In the genomic region with DNA sequence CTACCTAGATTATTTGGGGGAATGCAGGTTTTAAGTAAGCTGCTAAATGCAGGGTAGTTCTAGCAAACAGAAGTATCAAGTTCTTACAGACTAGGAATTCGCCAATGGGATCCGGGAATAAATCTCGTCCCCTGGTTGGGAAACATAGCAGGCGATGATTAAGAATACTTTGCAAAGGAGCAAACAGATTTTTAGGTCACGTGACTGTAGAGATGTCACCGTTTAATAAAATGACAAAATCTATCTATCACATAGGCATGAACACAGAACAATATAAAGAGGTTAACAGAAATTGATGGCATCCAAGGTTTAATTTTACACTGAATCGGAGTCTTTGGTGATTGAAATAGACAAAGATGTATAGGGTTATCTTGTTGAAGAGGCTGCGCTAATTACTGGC, we compare ENCODE assay signal across 9 cellular contexts.
"Had no signal": no experiment of that assay in that cellular context is flagged by ENCODE, and none has a peak within 500 bp of the region (broad histone marks: within the 10 kb centered on the region; RNA-seq: fewer than 3 reads in every experiment).

No MANE protein-coding gene starts in this region.

- H3K4me2 ChIP-seq: KMS-11 had no signal

- H2AFZ ChIP-seq: GM23338 had no signal

- H3K4me3 ChIP-seq: GM23338 had no signal

- ATAC-seq: GM23338 had no signal

- H3K4me3 Mint-ChIP-seq: GM23338, H9 had no signal

- DNase-seq: H9, HCEC 1CT, IMR-90, KBM-7 had no signal

- FAIRE-seq: H1, H54 had no signal

- H3K27ac ChIP-seq: HL-60, KMS-11 had no signal

- H3K9me3 Mint-ChIP-seq: GM23338, H9 had no signal

- H3K9ac ChIP-seq: KMS-11 had no signal

- H3K27ac Mint-ChIP-seq: GM23338, H9 had no signal
